In the genomic region with DNA sequence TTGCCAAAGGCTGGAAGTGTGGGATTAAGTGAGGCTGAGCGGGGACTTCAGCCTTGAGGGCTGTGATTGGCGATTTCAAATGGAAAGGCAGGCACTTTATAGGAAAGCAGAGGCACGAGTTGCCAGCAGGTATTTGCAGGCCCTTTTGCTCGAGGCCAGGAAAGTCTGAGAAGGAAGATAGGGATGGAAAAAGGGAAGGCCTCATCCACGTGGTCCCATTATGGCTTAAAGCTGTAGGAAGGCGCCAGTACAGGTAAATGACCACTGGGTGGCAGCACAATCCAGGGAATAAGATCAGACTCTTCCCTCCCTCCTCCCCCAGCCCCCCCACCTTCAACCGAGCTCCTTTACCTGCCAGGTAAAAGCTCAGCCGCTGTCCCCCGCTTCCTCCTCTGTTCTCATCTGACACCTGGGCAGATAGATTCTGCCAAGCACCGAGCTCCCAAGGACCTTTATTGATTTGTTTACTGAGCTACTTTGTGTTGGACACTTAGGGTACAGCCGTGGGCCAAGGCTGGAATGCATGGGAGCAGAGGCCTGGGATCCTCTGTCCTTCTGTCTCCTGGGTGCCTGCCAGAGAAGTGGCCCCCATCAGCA, we compare ENCODE assay signal across 1 cellular context.
TF ChIP-seq lines count a peak whose summit lies in the region.

No MANE protein-coding gene starts in this region.

TF ChIP-seq in IMR-90, 13 proteins besides CTCF, POLR2A, EP300 and RAD21:
- TF ChIP-seq MAZ (IDR thresholded peaks at IDR 0.05; ENCODE audit: borderline replicate concordance, low read depth, low read length) (peak; percentile 63), MXI1 (IDR thresholded peaks at IDR 0.05; ENCODE audit: borderline replicate concordance, low read depth, low read length) (peak; percentile 60; the same call in 1 of the 2 replicates), SMC3 (IDR thresholded peaks at IDR 0.05; ENCODE audit: low read depth, low read length) (peak; percentile 55), NFE2L2 (IDR thresholded peaks at IDR 0.05; ENCODE audit: low read depth, low read length) (no peak), CEBPB (IDR thresholded peaks at IDR 0.05; ENCODE audit: low read depth, low read length) (no peak)
- TF ChIP-seq, protein P1, sequence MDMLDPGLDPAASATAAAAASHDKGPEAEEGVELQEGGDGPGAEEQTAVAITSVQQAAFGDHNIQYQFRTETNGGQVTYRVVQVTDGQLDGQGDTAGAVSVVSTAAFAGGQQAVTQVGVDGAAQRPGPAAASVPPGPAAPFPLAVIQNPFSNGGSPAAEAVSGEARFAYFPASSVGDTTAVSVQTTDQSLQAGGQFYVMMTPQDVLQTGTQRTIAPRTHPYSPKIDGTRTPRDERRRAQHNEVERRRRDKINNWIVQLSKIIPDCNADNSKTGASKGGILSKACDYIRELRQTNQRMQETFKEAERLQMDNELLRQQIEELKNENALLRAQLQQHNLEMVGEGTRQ (IDR thresholded peaks at IDR 0.05; ENCODE audit: low read depth, low read length), result peak; percentile 48; the same call in 1 of the 2 replicates
TF ChIP-seq in IMR-90: peak in this region for 4.
